ENCODE assay signal across 15 cellular contexts in the genomic region with DNA sequence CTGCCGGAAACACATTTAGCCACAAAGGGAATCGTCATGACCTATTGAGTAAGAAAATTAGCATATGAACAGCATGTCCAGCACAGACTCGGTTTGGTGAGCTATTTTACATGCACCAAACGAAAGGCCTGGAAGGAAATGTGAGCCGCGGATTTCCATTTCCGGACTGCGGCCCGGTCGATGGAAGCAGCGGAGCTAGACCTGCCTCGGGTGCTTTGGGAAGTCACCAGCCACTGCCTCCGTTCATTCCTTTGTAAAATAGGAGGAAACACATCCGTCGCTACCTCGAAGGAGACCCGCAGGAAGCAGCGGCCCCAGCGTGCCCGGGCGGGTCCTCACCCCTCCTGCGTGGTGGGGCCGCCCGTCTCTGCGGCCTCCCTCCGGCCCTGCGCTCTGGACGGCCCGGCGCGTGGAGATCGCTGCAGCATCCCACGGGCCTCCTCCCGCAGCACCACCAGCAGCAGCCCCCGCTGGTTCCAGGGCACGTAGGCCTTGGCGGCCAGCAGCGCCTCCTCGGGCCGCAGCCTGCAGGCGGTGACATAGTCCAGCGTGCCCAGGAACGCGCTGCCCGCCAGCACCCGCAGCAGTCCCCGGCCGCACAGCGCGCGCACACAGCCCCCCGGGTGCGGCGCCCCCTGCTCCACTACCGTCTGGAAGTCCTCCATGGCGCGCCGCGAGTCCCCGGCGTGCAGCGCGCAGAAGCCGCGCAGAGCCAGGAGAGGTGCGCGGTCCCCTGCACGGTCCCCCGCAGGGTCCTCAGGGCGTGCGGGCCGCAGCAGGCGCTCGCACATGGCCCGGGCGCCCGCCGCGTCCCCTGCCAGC. TPM values are rescaled to one million over a fixed set of nuclear protein-coding genes. Genes with fewer than 3 reads are reported as not detected.
DNase-seq lines count a peak whose midpoint lies in the region; ATAC-seq and TF ChIP-seq lines count a peak whose summit lies in the region.
"Had no signal": no experiment of that assay in that cellular context is flagged by ENCODE, and none has a peak within 500 bp of the region (broad histone marks: within the 10 kb centered on the region; RNA-seq: fewer than 3 reads in every experiment).

No MANE protein-coding gene starts in this region.

- H3K9me3 ChIP-seq in right cardiac atrium (ENCODE audit: control insufficient read depth, low read length), result peaks cover 4% of the 10 kb centered on the region
- H3K9me3 ChIP-seq in right atrium auricular region, result peaks cover 0 to 30% of the 10 kb centered on the region in 2 donors
- H3K9me3 ChIP-seq in T-helper 17 cell (ENCODE audit: control insufficient read depth, low read length, poor library complexity, severe bottlenecking), result no peaks in the 10 kb centered on the region
- H3K9me3 ChIP-seq in lower lobe of right lung, result peaks cover 21% of the 10 kb centered on the region
- peaks cover 20% of the 10 kb centered on the region for H3K9me3 ChIP-seq in suprapubic skin

- WGBS in right cardiac atrium, result 4% methylated on average over 79 of the region's 79 CpGs
- 19% methylated on average over 16 of the region's 79 CpGs for WGBS in suprapubic skin

- H3K4me3 Mint-ChIP-seq in T-helper 17 cell, result peak overlapping the region; percentile 9

- ATAC-seq in right cardiac atrium, result no peak
- no peak for ATAC-seq in T-helper 17 cell
- ATAC-seq in lower lobe of right lung, result no peak
- no peak for ATAC-seq in GM19463 (IDR thresholded peaks at IDR 0.05; ENCODE audit: unreplicated experiment)
- ATAC-seq: foreskin keratinocyte had no signal

- no peak overlapping the region for H3K4me3 ChIP-seq in right cardiac atrium (ENCODE audit: low read length)
- no peak overlapping the region for H3K4me3 ChIP-seq in right atrium auricular region
- no peak overlapping the region for H3K4me3 ChIP-seq in lower lobe of right lung
- no peak overlapping the region for H3K4me3 ChIP-seq in suprapubic skin

- intact Hi-C loops in right cardiac atrium (cut with DNase I) (loop anchor here in 1 of 4 donors (5.0 kb wide), 1 partner anchor 372 kb away; no protein-coding TSS in a partner anchor), lower lobe of right lung (cut with DNase I) (no loop called here)

- DNase-seq in right cardiac atrium (peak; percentile 4 to 30 (median 13)), right atrium auricular region (ENCODE audit: low spot score) (no peak), T-helper 17 cell (peak in 1 of 3 donors; percentile 4), lower lobe of right lung (peak; percentile 28), suprapubic skin (ENCODE audit: low spot score in 2 of 2) (peak; percentile 50 to 60), NCI-H1092 (lab: John Stamatoyannopoulos, UW) (no peak), NCI-H1436 treated with DMSO at 0.1 percent for 48 hours (lab: John Stamatoyannopoulos, UW) (no peak)
- DNase-seq: activated gamma-delta T cell treated with Interleukin-2 at 50 U/mL for 16 hours, EL, foreskin keratinocyte, NCI-H2081, NCI-H524, SIG-M5, small intestine had no signal

- no peak for TF ChIP-seq POLR2A in suprapubic skin (IDR thresholded peaks at IDR 0.05)

- no peak overlapping the region for H3K27ac Mint-ChIP-seq in T-helper 17 cell

- TF ChIP-seq EP300 in suprapubic skin (IDR thresholded peaks at IDR 0.05), result no peak

- H3K36me3 ChIP-seq in right atrium auricular region, result no peaks in the 10 kb centered on the region
- H3K36me3 ChIP-seq in lower lobe of right lung, result no peaks in the 10 kb centered on the region
- H3K36me3 ChIP-seq in suprapubic skin, result no peaks in the 10 kb centered on the region

- H3K4me1 Mint-ChIP-seq in T-helper 17 cell, result peaks cover 2% of the 10 kb centered on the region

- H3K4me1 ChIP-seq in right cardiac atrium (ENCODE audit: control insufficient read depth, insufficient read depth, low read length), result no peaks in the 10 kb centered on the region
- no peaks in the 10 kb centered on the region for H3K4me1 ChIP-seq in right atrium auricular region
- no peaks in the 10 kb centered on the region for H3K4me1 ChIP-seq in lower lobe of right lung
- no peaks in the 10 kb centered on the region for H3K4me1 ChIP-seq in suprapubic skin
- H3K4me1 ChIP-seq: foreskin keratinocyte had no signal

- peaks cover 4% of the 10 kb centered on the region for H3K36me3 Mint-ChIP-seq in T-helper 17 cell (ENCODE audit: low read depth)

- peaks cover 21% of the 10 kb centered on the region for H3K27me3 Mint-ChIP-seq in T-helper 17 cell

- H3K27ac ChIP-seq in right cardiac atrium (ENCODE audit: low read length) (no peak overlapping the region), right atrium auricular region (no peak overlapping the region), lower lobe of right lung (no peak overlapping the region), suprapubic skin (no peak overlapping the region)
- H3K27ac ChIP-seq: foreskin keratinocyte had no signal

- H3K27me3 ChIP-seq in right cardiac atrium (ENCODE audit: control insufficient read depth, insufficient read depth), result peaks cover 6% of the 10 kb centered on the region
- H3K27me3 ChIP-seq in right atrium auricular region, result peaks cover 3 to 4% of the 10 kb centered on the region in 2 donors
- peaks cover 59% of the 10 kb centered on the region for H3K27me3 ChIP-seq in lower lobe of right lung (ENCODE audit: low read depth)
- peaks cover 75% of the 10 kb centered on the region for H3K27me3 ChIP-seq in suprapubic skin
- H3K27me3 ChIP-seq: foreskin keratinocyte had no signal

- TF ChIP-seq CTCF in right atrium auricular region (IDR thresholded peaks at IDR 0.05) (no peak), lower lobe of right lung (IDR thresholded peaks at IDR 0.05) (no peak), suprapubic skin (IDR thresholded peaks at IDR 0.05) (no peak)

RNA-seq across cellular contexts. Expression of a gene that starts 12.1 kb away (rescaled TPM):
- total RNA-seq in right cardiac atrium (1 to 10 TPM in 2 of 4 donors, under 1 TPM in 2; 0.53 to 1.5 (median 0.94) TPM), right atrium auricular region (under 1 TPM; 0.08 to 0.11 TPM), T-helper 17 cell (1 to 10 TPM in 1 of 2 donors, under 1 TPM in 1; 0.94 to 1.1 TPM), lower lobe of right lung (2.6 TPM), suprapubic skin (under 1 TPM in 2 of 4 donors, not detected in 2; 0.17 to 0.56 TPM)
- polyA plus RNA-seq in right cardiac atrium, result 0.27 TPM

Comparison
In these comparisons a context has a peak if more than half of its experiments do, and no peak if none do; other contexts are left out.
1. DNase-seq: peak in right cardiac atrium (3 of 3), lower lobe of right lung (single experiment) and suprapubic skin (2 of 2); none in right atrium auricular region (single experiment), NCI-H1092 (single experiment) and NCI-H1436 treated with DMSO at 0.1 percent for 48 hours (single experiment).